ENCODE assay signal across 10 cellular contexts in genomic region chr10:70459061-70459770, GRCh38. TPM values are rescaled to one million over a fixed set of nuclear protein-coding genes. Genes with fewer than 3 reads are reported as not detected.
A peak's percentile ranks its signal among the peaks of the same experiment; 100 is the strongest.
DNase-seq lines count a peak whose midpoint lies in the region; ATAC-seq and TF ChIP-seq lines count a peak whose summit lies in the region.
"Had no signal": no experiment of that assay in that cellular context is flagged by ENCODE, and none has a peak within 500 bp of the region (broad histone marks: within the 10 kb centered on the region; RNA-seq: fewer than 3 reads in every experiment).

No MANE protein-coding gene starts in this region.

- H3K9me3 ChIP-seq in endodermal cell (ENCODE audit: control insufficient read depth, low read length) (no peaks in the 10 kb centered on the region), vagina (no peaks in the 10 kb centered on the region), PC-9 (ENCODE audit: insufficient read depth, low read depth) (no peaks in the 10 kb centered on the region)

- TF ChIP-seq POLR2A in vagina (IDR thresholded peaks at IDR 0.05), result no peak

- TF ChIP-seq CTCF in endodermal cell (conservative IDR thresholded peaks at IDR 0.05), result no peak
- no peak for TF ChIP-seq CTCF in nephron progenitor cell (IDR thresholded peaks at IDR 0.05)
- no peak for TF ChIP-seq CTCF in vagina (IDR thresholded peaks at IDR 0.05)
- no peak for TF ChIP-seq CTCF in PC-9 (conservative IDR thresholded peaks at IDR 0.05)

- no peak overlapping the region for H3K4me2 ChIP-seq in PC-9

- H3K27ac Mint-ChIP-seq in activated naive CD8-positive, alpha-beta T cell, result no peak overlapping the region
- H3K27ac Mint-ChIP-seq in activated naive CD8-positive, alpha-beta T cell treated with anti-CD3 and anti-CD28 coated beads, Interleukin-2, amount 50 U/mL, for 24 hours, result no peak overlapping the region
- H3K27ac Mint-ChIP-seq in endodermal cell (no peak overlapping the region), nephron progenitor cell (no peak overlapping the region)

- ATAC-seq in activated naive CD8-positive, alpha-beta T cell treated with anti-CD3 and anti-CD28 coated beads, Interleukin-2, amount 50 U/mL, for 24 hours, result no peak
- ATAC-seq in HG03521 (IDR thresholded peaks at IDR 0.05; ENCODE audit: unreplicated experiment), result no peak

- peaks cover 9% of the 10 kb centered on the region for H3K4me1 Mint-ChIP-seq in activated naive CD8-positive, alpha-beta T cell (ENCODE audit: low read depth)
- H3K4me1 Mint-ChIP-seq in activated naive CD8-positive, alpha-beta T cell treated with anti-CD3 and anti-CD28 coated beads, Interleukin-2, amount 50 U/mL, for 24 hours, result peaks cover 7% of the 10 kb centered on the region
- H3K4me1 Mint-ChIP-seq in endodermal cell, result peaks cover 41% of the 10 kb centered on the region
- H3K4me1 Mint-ChIP-seq in nephron progenitor cell, result peaks cover 36% of the 10 kb centered on the region

- H3K27me3 Mint-ChIP-seq in activated naive CD8-positive, alpha-beta T cell, result peaks cover 18% of the 10 kb centered on the region
- peaks cover 47% of the 10 kb centered on the region for H3K27me3 Mint-ChIP-seq in activated naive CD8-positive, alpha-beta T cell treated with anti-CD3 and anti-CD28 coated beads, Interleukin-2, amount 50 U/mL, for 24 hours
- H3K27me3 Mint-ChIP-seq in endodermal cell (ENCODE audit: insufficient read depth), result peaks cover 21% of the 10 kb centered on the region
- peaks cover 67% of the 10 kb centered on the region for H3K27me3 Mint-ChIP-seq in nephron progenitor cell (ENCODE audit: low read depth, poor library complexity)

- POLR2A ChIA-PET in PC-9 (lab: Charles Lee; ENCODE audit: unreplicated experiment), result no interaction called here

- intact Hi-C loops in vagina (cut with DNase I), result no loop called here
- intact Hi-C loops in PC-9 (cut with micrococcal nuclease; ENCODE audit: unreplicated experiment), result no loop called here

- 29 to 38% methylated on average over 12 to 19 of the region's 19 CpGs for WGBS in endodermal cell (ENCODE audit: insufficient coverage in 1 of 2, insufficient read length in 1 of 2), 2 experiments

- H3K9me3 Mint-ChIP-seq in activated naive CD8-positive, alpha-beta T cell (ENCODE audit: low read depth), result no peaks in the 10 kb centered on the region
- no peaks in the 10 kb centered on the region for H3K9me3 Mint-ChIP-seq in activated naive CD8-positive, alpha-beta T cell treated with anti-CD3 and anti-CD28 coated beads, Interleukin-2, amount 50 U/mL, for 24 hours
- H3K9me3 Mint-ChIP-seq in endodermal cell, result no peaks in the 10 kb centered on the region
- H3K9me3 Mint-ChIP-seq in nephron progenitor cell, result no peaks in the 10 kb centered on the region

- H3K27me3 ChIP-seq in endodermal cell (ENCODE audit: control insufficient read depth, insufficient read depth, low read length, poor library complexity, severe bottlenecking), result peaks cover 10% of the 10 kb centered on the region
- no peaks in the 10 kb centered on the region for H3K27me3 ChIP-seq in vagina
- peaks cover 16% of the 10 kb centered on the region; the same call in 1 of the 2 replicates for H3K27me3 ChIP-seq in PC-9 (ENCODE audit: insufficient read depth, low read depth)

- no peaks in the 10 kb centered on the region for H3K36me3 ChIP-seq in endodermal cell (ENCODE audit: control insufficient read depth, insufficient read depth, low read length)
- no peaks in the 10 kb centered on the region for H3K36me3 ChIP-seq in vagina
- no peaks in the 10 kb centered on the region for H3K36me3 ChIP-seq in PC-9 (ENCODE audit: low read depth)

- H3K4me3 Mint-ChIP-seq in activated naive CD8-positive, alpha-beta T cell, result peak overlapping the region; percentile 20
- no peak overlapping the region for H3K4me3 Mint-ChIP-seq in activated naive CD8-positive, alpha-beta T cell treated with anti-CD3 and anti-CD28 coated beads, Interleukin-2, amount 50 U/mL, for 24 hours
- H3K4me3 Mint-ChIP-seq in endodermal cell (peak overlapping the region; percentile 59), nephron progenitor cell (peak overlapping the region; percentile 76)

- BruUV-seq in PC-9 (replicated peaks; lab: Mats Ljungman, UMichigan), result no TSS peak

- CTCF ChIA-PET in PC-9 (lab: Charles Lee), result interaction anchor here (0.5 to 0.7 kb wide), 3 partner anchors 70 to 973 kb away, joined by 3 to 14 read pairs (median 5); no protein-coding TSS in a partner anchor

- H3F3A ChIP-seq in PC-9 (ENCODE audit: insufficient read depth, low read depth), result peaks cover 6% of the 10 kb centered on the region

- H3K9ac ChIP-seq in endodermal cell (ENCODE audit: extremely low read depth, low read length, poor library complexity, severe bottlenecking), result no peak overlapping the region

- H4K20me1 ChIP-seq in PC-9 (ENCODE audit: insufficient read depth), result no peaks in the 10 kb centered on the region

- H3K4me1 ChIP-seq in endodermal cell (ENCODE audit: control insufficient read depth, insufficient read depth, low read length) (no peaks in the 10 kb centered on the region), vagina (peaks cover 30% of the 10 kb centered on the region), PC-9 (replicated peaks; ENCODE audit: insufficient read depth) (peaks cover 14% of the 10 kb centered on the region; the same call in 1 of the 2 replicates)

- H3K4me3 ChIP-seq in endodermal cell (ENCODE audit: low read length) (no peak overlapping the region), vagina (no peak overlapping the region), PC-9 (no peak overlapping the region)

- H3K9me2 ChIP-seq in PC-9 (ENCODE audit: insufficient read depth), result no peaks in the 10 kb centered on the region

- H3K36me3 Mint-ChIP-seq in activated naive CD8-positive, alpha-beta T cell, result no peaks in the 10 kb centered on the region
- no peaks in the 10 kb centered on the region for H3K36me3 Mint-ChIP-seq in activated naive CD8-positive, alpha-beta T cell treated with anti-CD3 and anti-CD28 coated beads, Interleukin-2, amount 50 U/mL, for 24 hours (ENCODE audit: low read depth)
- no peaks in the 10 kb centered on the region for H3K36me3 Mint-ChIP-seq in endodermal cell (ENCODE audit: low read depth)
- H3K36me3 Mint-ChIP-seq in nephron progenitor cell (ENCODE audit: low read depth), result no peaks in the 10 kb centered on the region

- H3K79me2 ChIP-seq in PC-9 (ENCODE audit: low read depth), result no peaks in the 10 kb centered on the region

- no peak overlapping the region for H2AFZ ChIP-seq in PC-9

- DNase-seq in activated naive CD8-positive, alpha-beta T cell treated with anti-CD3 and anti-CD28 coated beads, Interleukin-2, amount 50 U/mL, for 24 hours, result no peak
- DNase-seq in endodermal cell (peak; percentile 81), nephron progenitor cell (no peak), vagina (ENCODE audit: extremely low spot score in 2 of 2) (no peak), DMS153 treated with DMSO at 0.1 percent for 48 hours (lab: John Stamatoyannopoulos, UW; ENCODE audit: unreplicated experiment) (no peak), PC-9 (no peak)
- DNase-seq: NCI-H1694 treated with DMSO at 0.1 percent for 48 hours, T-helper 1 cell had no signal

- no peak overlapping the region for H3K27ac ChIP-seq in endodermal cell (ENCODE audit: low read depth, low read length)
- H3K27ac ChIP-seq in vagina, result peak overlapping the region; percentile 59
- H3K27ac ChIP-seq in PC-9, result no peak overlapping the region

RNA-seq across cellular contexts. Expression of gene NODAL, which starts 17.7 kb away (rescaled TPM):
- total RNA-seq in endodermal cell (10 to 100 TPM; 18.2 to 71.0 TPM), vagina (not detected), PC-9 (2021) (not detected in 2 replicates)
- polyA plus RNA-seq in endodermal cell (2013, experiment 1 of 2), result 36.1 TPM
- 39.2 TPM for polyA plus RNA-seq in endodermal cell (2013, experiment 2 of 2)

RNA-seq across cellular contexts. Expression of gene PALD1, which starts 19.4 kb away (rescaled TPM):
- total RNA-seq in endodermal cell, result 10 to 100 TPM; 17.3 to 19.7 TPM
- 12.0 TPM for polyA plus RNA-seq in endodermal cell (2013, experiment 1 of 2)
- polyA plus RNA-seq in endodermal cell (2013, experiment 2 of 2), result 11.6 TPM
- total RNA-seq in vagina, result 6.9 TPM
- total RNA-seq in PC-9 (2021), result 5.2 and 7.5 TPM in 2 replicates

RNA-seq across cellular contexts. Expression of gene EIF4EBP2, which starts 55.3 kb away (rescaled TPM):
- 100 to 1,000 TPM; 103 to 119 TPM for total RNA-seq in endodermal cell
- 85.9 TPM for polyA plus RNA-seq in endodermal cell (2013, experiment 1 of 2)
- polyA plus RNA-seq in endodermal cell (2013, experiment 2 of 2), result 81.0 TPM
- total RNA-seq in vagina, result 47.4 TPM
- total RNA-seq in PC-9 (2021), result 57.4 and 80.3 TPM in 2 replicates

Comparison
In these comparisons a context has a peak if more than half of its experiments do, and no peak if none do; other contexts are left out.
1. RNA of gene NODAL, which starts 17.7 kb away (total RNA-seq): 18.2 to 71.0 TPM in endodermal cell; not detected in vagina (single experiment) and not detected in PC-9; every median in the first group is over 10 times any median in the second.